In genomic region chr7:12320241-12320640, GRCh38 we compare ENCODE assay signal across 18 cellular contexts.
"Had no signal": no experiment of that assay in that cellular context is flagged by ENCODE, and none has a peak within 500 bp of the region (broad histone marks: within the 10 kb centered on the region; RNA-seq: fewer than 3 reads in every experiment).

No MANE protein-coding gene starts in this region.

- H3K4me3 ChIP-seq: lower lobe of right lung, sigmoid colon, spleen, tibial artery had no signal

- H3K9me3 ChIP-seq: lower lobe of right lung, sigmoid colon, spleen, tibial artery had no signal

- H3K36me3 Mint-ChIP-seq: activated naive CD4-positive, alpha-beta T cell treated with anti-CD3 and anti-CD28 coated beads, Interleukin-2, amount 50 U/mL, for 72 hours; natural killer cell treated with Interleukin-12 subunit alpha and Interleukin-12 subunit beta and Interleukin-15 and Interleukin-18, amount 100 ng/mL, for 72 hours had no signal

- ATAC-seq: activated naive CD4-positive, alpha-beta T cell treated with anti-CD3 and anti-CD28 coated beads, Interleukin-2, amount 50 U/mL, for 72 hours; left colon; lower lobe of right lung; natural killer cell treated with Interleukin-12 subunit alpha and Interleukin-12 subunit beta and Interleukin-15 and Interleukin-18, amount 100 ng/mL, for 72 hours had no signal

- H3K36me3 ChIP-seq: lower lobe of right lung, sigmoid colon, spleen, tibial artery, WERI-Rb-1 had no signal

- H2AFZ ChIP-seq: parathyroid adenoma had no signal

- FAIRE-seq: endothelial cell of umbilical vein, urothelium cell line had no signal

- H3K27ac Mint-ChIP-seq: activated naive CD4-positive, alpha-beta T cell treated with anti-CD3 and anti-CD28 coated beads, Interleukin-2, amount 50 U/mL, for 72 hours; activated T-cell treated with anti-CD3 and anti-CD28 coated beads, Interleukin-2, amount 50 U/mL, for 72 hours; natural killer cell treated with Interleukin-12 subunit alpha and Interleukin-12 subunit beta and Interleukin-15 and Interleukin-18, amount 100 ng/mL, for 72 hours had no signal

- DNase-seq: activated CD4-positive, alpha-beta T cell treated with anti-CD3 and anti-CD28 coated beads, Interleukin-2, amount 50 U/mL, for 4 hours; activated gamma-delta T cell; activated T-cell treated with anti-CD3 and anti-CD28 coated beads, Interleukin-2, amount 50 U/mL, for 72 hours; dermis blood vessel endothelial cell; effector memory CD4-positive, alpha-beta T cell; left colon; lower lobe of right lung; sigmoid colon; spleen; stimulated activated naive CD4-positive, alpha-beta T cell treated with Interleukin-2 at 50 U/mL for 16 hours; T-helper 2 cell; tibial artery; WERI-Rb-1 had no signal

- H3K79me2 ChIP-seq: parathyroid adenoma had no signal

- H3K4me3 Mint-ChIP-seq: activated T-cell treated with anti-CD3 and anti-CD28 coated beads, Interleukin-2, amount 50 U/mL, for 72 hours; natural killer cell treated with Interleukin-12 subunit alpha and Interleukin-12 subunit beta and Interleukin-15 and Interleukin-18, amount 100 ng/mL, for 72 hours had no signal

- H3K27me3 ChIP-seq: sigmoid colon, spleen, tibial artery had no signal

- H3K4me1 ChIP-seq: lower lobe of right lung, parathyroid adenoma, sigmoid colon, spleen, tibial artery had no signal

- H3K27ac ChIP-seq: lower lobe of right lung, parathyroid adenoma, sigmoid colon, spleen, tibial artery, WERI-Rb-1 had no signal

- H3K9me3 Mint-ChIP-seq: activated naive CD4-positive, alpha-beta T cell treated with anti-CD3 and anti-CD28 coated beads, Interleukin-2, amount 50 U/mL, for 72 hours; activated T-cell treated with anti-CD3 and anti-CD28 coated beads, Interleukin-2, amount 50 U/mL, for 72 hours; natural killer cell treated with Interleukin-12 subunit alpha and Interleukin-12 subunit beta and Interleukin-15 and Interleukin-18, amount 100 ng/mL, for 72 hours had no signal

- H3K9ac ChIP-seq: parathyroid adenoma had no signal
